Comparison of ENCODE assay signal across 18 cellular contexts in the genomic region with DNA sequence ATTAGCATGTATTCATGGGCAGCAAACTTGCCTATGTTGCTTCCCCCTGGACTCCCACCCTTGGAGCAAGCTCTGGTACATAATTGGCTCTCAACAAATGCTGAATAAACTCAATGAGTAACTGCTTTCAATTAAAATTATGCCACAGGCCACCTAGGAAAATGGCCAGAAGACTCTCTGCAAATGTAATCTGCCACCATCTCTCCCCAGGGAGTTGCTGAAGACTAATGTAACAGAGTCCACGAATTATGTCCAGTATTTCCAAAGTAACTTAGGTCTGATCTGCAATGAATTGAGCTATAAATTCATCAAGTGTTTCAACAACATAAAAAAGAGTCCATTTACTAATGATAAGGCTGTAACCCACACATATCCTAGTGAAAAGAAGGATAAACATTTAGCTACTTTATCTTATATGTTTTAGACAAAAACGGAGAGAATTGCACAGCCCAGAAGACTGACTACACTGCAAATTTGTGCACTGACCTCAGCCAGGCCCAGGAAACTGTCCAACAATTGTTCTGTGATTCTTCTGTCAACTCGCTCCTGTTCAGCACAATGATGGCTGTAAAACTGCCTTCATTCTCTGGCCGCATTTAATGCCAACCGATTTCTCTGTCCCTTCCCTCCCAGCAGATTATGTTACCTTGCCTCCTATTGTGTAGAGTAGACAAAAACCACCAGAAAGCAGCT.
DNase-seq lines count a peak whose midpoint lies in the region; ATAC-seq and TF ChIP-seq lines count a peak whose summit lies in the region.
"Had no signal": no experiment of that assay in that cellular context is flagged by ENCODE, and none has a peak within 500 bp of the region (broad histone marks: within the 10 kb centered on the region; RNA-seq: fewer than 3 reads in every experiment).

No MANE protein-coding gene starts in this region.

- DNase-seq in NCI-H1417 (lab: John Stamatoyannopoulos, UW) (peak; percentile 16 to 66 (median 34)), NCI-H1417 treated with DMSO at 0.1 percent for 48 hours (lab: John Stamatoyannopoulos, UW) (no peak), NCI-H345 treated with DMSO at 0.1 percent for 48 hours (lab: John Stamatoyannopoulos, UW; ENCODE audit: unreplicated experiment) (peak; percentile 20), retina (peak; percentile 35), right lobe of liver (no peak), DMS 273 treated with DMSO at 0.1 percent for 48 hours (lab: John Stamatoyannopoulos, UW) (no peak)
- DNase-seq: activated CD4-positive, alpha-beta T cell treated with anti-CD3 and anti-CD28 coated beads for 4 hours; effector memory CD4-positive, alpha-beta T cell; esophagus squamous epithelium; HFFc6; left colon; SW 1271 had no signal

- WGBS in right lobe of liver (ENCODE audit: insufficient coverage, low coverage, low lambda C conversion rate, missing lambda C conversion rate), result 45% methylated on average over 5 of the region's 5 CpGs

- H3K27ac ChIP-seq in cingulate gyrus (ENCODE audit: low read depth, low read length), result peak overlapping the region; percentile 34
- no peak overlapping the region for H3K27ac ChIP-seq in right lobe of liver
- H3K27ac ChIP-seq: 22Rv1, esophagus squamous epithelium, skin epidermis had no signal

- TF ChIP-seq CTCF in right lobe of liver (IDR thresholded peaks at IDR 0.05), result no peak

- H3K4me1 ChIP-seq in right lobe of liver, result no peaks in the 10 kb centered on the region
- H3K4me1 ChIP-seq: esophagus squamous epithelium had no signal

- no peaks in the 10 kb centered on the region for H3K9me3 ChIP-seq in right lobe of liver

- intact Hi-C loops in right lobe of liver (cut with DNase I), result no loop called here

- no peak for TF ChIP-seq POLR2A in right lobe of liver (IDR thresholded peaks at IDR 0.05)

- no peaks in the 10 kb centered on the region for H3K27me3 ChIP-seq in right lobe of liver
- H3K27me3 ChIP-seq: esophagus squamous epithelium had no signal

- H3K4me3 ChIP-seq in right lobe of liver, result no peak overlapping the region
- H3K4me3 ChIP-seq: esophagus squamous epithelium, K562, skin epidermis had no signal

- ATAC-seq in right lobe of liver (no peak), HG02798 (IDR thresholded peaks at IDR 0.05; ENCODE audit: poor library complexity, unreplicated experiment) (no peak)
- ATAC-seq: K562; left colon; natural killer cell treated with Interleukin-12 subunit alpha and Interleukin-12 subunit beta and Interleukin-15 and Interleukin-18, amount 100 ng/mL, for 72 hours had no signal

- no peaks in the 10 kb centered on the region for H3K36me3 ChIP-seq in right lobe of liver
- H3K36me3 ChIP-seq: esophagus squamous epithelium had no signal

Comparison
In these comparisons a context has a peak if more than half of its experiments do, and no peak if none do; other contexts are left out.
1. DNase-seq: peak in NCI-H1417 (3 of 3), NCI-H345 treated with DMSO at 0.1 percent for 48 hours (single experiment) and retina (single experiment); none in NCI-H1417 treated with DMSO at 0.1 percent for 48 hours (single experiment), right lobe of liver (0 of 3) and DMS 273 treated with DMSO at 0.1 percent for 48 hours (single experiment).